Comparison of ENCODE assay signal across 9 cellular contexts in genomic region chr5:68255305-68256130, GRCh38. TPM values are rescaled to one million over a fixed set of nuclear protein-coding genes. Genes with fewer than 3 reads are reported as not detected.
DNase-seq lines count a peak whose midpoint lies in the region; ATAC-seq and TF ChIP-seq lines count a peak whose summit lies in the region.
"Had no signal": no experiment of that assay in that cellular context is flagged by ENCODE, and none has a peak within 500 bp of the region (broad histone marks: within the 10 kb centered on the region; RNA-seq: fewer than 3 reads in every experiment).

No MANE protein-coding gene starts in this region.

- CTCF ChIA-PET in CD8-positive, alpha-beta T cell (lab: Charles Lee) = interaction anchor here (0.6 to 10.2 kb wide), 14 partner anchors 9 to 1015 kb away, joined by 3 to 91 read pairs (median 3); no protein-coding TSS in a partner anchor

- DNase-seq in CD8-positive, alpha-beta T cell = no peak
- DNase-seq in MM.1S = peak; percentile 39
- peak; percentile 80 for DNase-seq in central memory CD4-positive, alpha-beta T cell
- DNase-seq in sigmoid colon = no peak
- no peak for DNase-seq in SK-N-DZ (ENCODE audit: low spot score)
- no peak for DNase-seq in COLO668 (lab: John Stamatoyannopoulos, UW; ENCODE audit: unreplicated experiment)
- DNase-seq in middle frontal gyrus (ENCODE audit: extremely low spot score, low spot score) = no peak
- DNase-seq: kidney had no signal

- H3K4me2 ChIP-seq in MM.1S (ENCODE audit: low read depth, low read length) = peak overlapping the region; percentile 12; the same call in 1 of the 2 replicates

- POLR2A ChIA-PET in CD8-positive, alpha-beta T cell (lab: Charles Lee) = interaction anchor here (0.9 to 4.1 kb wide), 6 partner anchors 13 to 43 kb away, joined by 3 to 24 read pairs (median 4); partner anchors contain the start of gene PIK3R1

- no peaks in the 10 kb centered on the region for H3F3A ChIP-seq in MM.1S (ENCODE audit: insufficient read depth, low read length)

- intact Hi-C loops in CD8-positive, alpha-beta T cell (cut with DNase I, micrococcal nuclease) = loop anchor here (2.0 to 10.0 kb wide), 4 partner anchors 15 to 1251 kb away; no protein-coding TSS in a partner anchor
- intact Hi-C loops in sigmoid colon (cut with DNase I) = loop anchor here (5.0 to 10.0 kb wide), 3 partner anchors 563 to 721 kb away; no protein-coding TSS in a partner anchor

- no peaks in the 10 kb centered on the region for H3K27me3 Mint-ChIP-seq in CD8-positive, alpha-beta T cell (ENCODE audit: low read depth)

- peaks cover 5% of the 10 kb centered on the region for H3K36me3 Mint-ChIP-seq in CD8-positive, alpha-beta T cell

- H2AFZ ChIP-seq in MM.1S (ENCODE audit: low read length) = no peak overlapping the region

- peak overlapping the region; percentile 62 for H3K27ac Mint-ChIP-seq in CD8-positive, alpha-beta T cell

- peak overlapping the region; percentile 1 for H3K27ac ChIP-seq in CD8-positive, alpha-beta T cell (ENCODE audit: low read depth, low read length)
- no peak overlapping the region for H3K27ac ChIP-seq in MM.1S (ENCODE audit: low read length)
- H3K27ac ChIP-seq in sigmoid colon = peak overlapping the region; percentile 67 to 83 (median 80)

- H3K9ac ChIP-seq in MM.1S (ENCODE audit: low read length) = no peak overlapping the region

- no peak for TF ChIP-seq POLR2A in sigmoid colon (IDR thresholded peaks at IDR 0.05)

- peaks cover 11% of the 10 kb centered on the region; the same call in 1 of the 2 replicates for H3K79me2 ChIP-seq in MM.1S (ENCODE audit: low read length)

- no peak for TF ChIP-seq CTCF in CD8-positive, alpha-beta T cell (IDR thresholded peaks at IDR 0.05)
- TF ChIP-seq CTCF in MM.1S (IDR thresholded peaks at IDR 0.05; ENCODE audit: low read length) (no peak), sigmoid colon (IDR thresholded peaks at IDR 0.05) (no peak)

- H3K36me3 ChIP-seq in CD8-positive, alpha-beta T cell (ENCODE audit: insufficient read depth, low read length) = no peaks in the 10 kb centered on the region
- H3K36me3 ChIP-seq in MM.1S (replicated peaks; ENCODE audit: insufficient read depth, low read length) (no peaks in the 10 kb centered on the region), sigmoid colon (no peaks in the 10 kb centered on the region)

- H3K4me1 Mint-ChIP-seq in CD8-positive, alpha-beta T cell (ENCODE audit: low read depth) = peaks cover 92% of the 10 kb centered on the region

- no peaks in the 10 kb centered on the region for H3K9me2 ChIP-seq in MM.1S (replicated peaks; ENCODE audit: insufficient read depth, low read length)

- peak overlapping the region; percentile 51 for H3K4me3 Mint-ChIP-seq in CD8-positive, alpha-beta T cell

- ATAC-seq in CD8-positive, alpha-beta T cell = peak; percentile 62
- ATAC-seq in HG02840 (IDR thresholded peaks at IDR 0.05; ENCODE audit: low FRiP score, unreplicated experiment) = no peak

- no peak overlapping the region for H3K4me3 ChIP-seq in CD8-positive, alpha-beta T cell (ENCODE audit: low read depth, low read length)
- 0 out of 2 replicates have a peak overlapping the region, but pooled peaks have one; percentile 3 for H3K4me3 ChIP-seq in MM.1S (ENCODE audit: low read length)
- H3K4me3 ChIP-seq in sigmoid colon = peak overlapping the region in 2 of 4 donors; percentile 4 to 9

- H3K9me3 ChIP-seq in CD8-positive, alpha-beta T cell (ENCODE audit: low read length) = no peaks in the 10 kb centered on the region
- H3K9me3 ChIP-seq in MM.1S (replicated peaks; ENCODE audit: insufficient read depth, low read length) (no peaks in the 10 kb centered on the region), sigmoid colon (no peaks in the 10 kb centered on the region)

- WGBS in sigmoid colon, 2 donors = 44 to 60% methylated on average over 6 of the region's 6 CpGs

- TF ChIP-seq EP300 in sigmoid colon (IDR thresholded peaks at IDR 0.05) = no peak

- no peaks in the 10 kb centered on the region for H4K20me1 ChIP-seq in MM.1S (ENCODE audit: insufficient read depth, low read length)

- H3K4me1 ChIP-seq in CD8-positive, alpha-beta T cell (ENCODE audit: insufficient read depth, low read length) = peaks cover 88% of the 10 kb centered on the region
- H3K4me1 ChIP-seq in MM.1S (ENCODE audit: low read length) (no peaks in the 10 kb centered on the region), sigmoid colon (peaks cover 0 to 100% (median 99%) of the 10 kb centered on the region in 4 donors)

- no peaks in the 10 kb centered on the region for H3K27me3 ChIP-seq in CD8-positive, alpha-beta T cell (ENCODE audit: insufficient read depth, low read length)
- H3K27me3 ChIP-seq in MM.1S (replicated peaks; ENCODE audit: insufficient read depth, low read length) (no peaks in the 10 kb centered on the region), sigmoid colon (no peaks in the 10 kb centered on the region)

- H3K9me3 Mint-ChIP-seq in CD8-positive, alpha-beta T cell = no peaks in the 10 kb centered on the region

RNA-seq across cellular contexts. Expression of gene PIK3R1, which starts 40.0 kb away (rescaled TPM):
- total RNA-seq in CD8-positive, alpha-beta T cell = 100 to 1,000 TPM; 461 to 470 TPM
- total RNA-seq in sigmoid colon = 100 to 1,000 TPM; 177 to 227 (median 190) TPM
- polyA plus RNA-seq in sigmoid colon = 10 to 100 TPM in 2 of 3 donors, 1 to 10 TPM in 1; 9.2 to 28.5 (median 13.2) TPM
- 7.3 and 7.4 TPM in 2 replicates for polyA plus RNA-seq in SK-N-DZ (2014; cell fraction: cytosol; rRNA removed)
- polyA plus RNA-seq in SK-N-DZ (2014; cell fraction: nucleus; rRNA removed) = 7.7 and 16.9 TPM in 2 replicates

Comparison
In these comparisons a context has a peak if more than half of its experiments do, and no peak if none do; other contexts are left out.
1. DNase-seq: peak in MM.1S (single experiment) and central memory CD4-positive, alpha-beta T cell (single experiment); none in CD8-positive, alpha-beta T cell (0 of 7), sigmoid colon (single experiment), SK-N-DZ (single experiment), COLO668 (single experiment) and middle frontal gyrus (single experiment).